Comparison of ENCODE assay signal across 7 cellular contexts in genomic region chr17:19645608-19646250, GRCh38. TPM values are rescaled to one million over a fixed set of nuclear protein-coding genes. Genes with fewer than 3 reads are reported as not detected.
DNase-seq lines count a peak whose midpoint lies in the region; ATAC-seq, FAIRE-seq and TF ChIP-seq lines count a peak whose summit lies in the region.

No MANE protein-coding gene starts in this region.

- WGBS in heart left ventricle, 4 donors = 45 to 49% (median 47%) methylated on average over 8 of the region's 8 CpGs

- TF ChIP-seq CTCF in heart left ventricle (IDR thresholded peaks at IDR 0.05) = peak; percentile 18 to 63 (median 46)

- TF ChIP-seq POLR2A in GM12891 (IDR thresholded peaks at IDR 0.05; ENCODE audit: low read depth, low read length) (no peak), heart left ventricle (IDR thresholded peaks at IDR 0.05) (no peak)

- peak overlapping the region in 1 of 12 donors; percentile 7 for H3K27ac ChIP-seq in heart left ventricle

- intact Hi-C loops in heart left ventricle (cut with DNase I) = loop anchor here (2.0 to 10.0 kb wide), 12 partner anchors 99 to 281 kb away; partner anchors contain the start of genes B9D1 (in 2 of the 10), ALDH3A1 (in 1 of the 10) and MAPK7 (in 1 of the 10)

- H3K9me3 ChIP-seq in heart left ventricle = no peaks in the 10 kb centered on the region

- H3K4me3 ChIP-seq in heart left ventricle = no peak overlapping the region

- peak; percentile 80 for FAIRE-seq in GM12891 (lab: Jason Lieb, UNC)

- no peak for ATAC-seq in heart left ventricle
- ATAC-seq in HG03565 (IDR thresholded peaks at IDR 0.05; ENCODE audit: unreplicated experiment) = no peak
- ATAC-seq in HG03342 (IDR thresholded peaks at IDR 0.05; ENCODE audit: unreplicated experiment) = no peak

- H3K4me1 ChIP-seq in heart left ventricle = peaks cover 0 to 36% (median 26%) of the 10 kb centered on the region in 12 donors

- H3K36me3 ChIP-seq in heart left ventricle = no peaks in the 10 kb centered on the region

- peak; percentile 30 for DNase-seq in GM12891 (ENCODE audit: insufficient read length, low spot score)
- peak; percentile 42 to 68 for DNase-seq in NOMO-1 (lab: John Stamatoyannopoulos, UW; ENCODE audit: unreplicated experiment in 2 of 2)
- DNase-seq in activated T-cell treated with anti-CD3 and anti-CD28 coated beads, Interleukin-2, amount 50 U/mL, for 1 hour = peak; percentile 56
- DNase-seq in heart left ventricle = peak in 1 of 5 donors; percentile 35
- peak; percentile 32 for DNase-seq in stimulated activated CD4-positive, alpha-beta T cell treated with anti-CD3 and anti-CD28 coated beads, Interleukin-12 subunit alpha, Interleukin-12 subunit beta, amount 100 ng/mL, for 4 hours

- H3K27me3 ChIP-seq in heart left ventricle = no peaks in the 10 kb centered on the region

TF ChIP-seq in GM12891, 5 proteins besides CTCF, POLR2A, EP300 and RAD21:
- TF ChIP-seq PAX5 (IDR thresholded peaks at IDR 0.05; ENCODE audit: insufficient read depth, low read length, severe bottlenecking) (no peak), SPI1 (IDR thresholded peaks at IDR 0.05; ENCODE audit: low read depth, low read length) (no peak), TAF1 (IDR thresholded peaks at IDR 0.05; ENCODE audit: low read depth, low read length) (no peak), POLR2AphosphoS5 (IDR thresholded peaks at IDR 0.05; ENCODE audit: low read depth, low read length) (no peak), POU2F2 (IDR thresholded peaks at IDR 0.05; ENCODE audit: low read depth, low read length) (no peak)

RNA-seq across cellular contexts. Expression of gene ALDH3A2, which starts 2.8 kb away (rescaled TPM):
- 20.8 TPM for polyA plus RNA-seq in GM12891 (2012; ENCODE audit: low read depth, missing spikeins)
- total RNA-seq in heart left ventricle = 100 to 1,000 TPM in 1 of 9 donors, 10 to 100 TPM in 8; 57.0 to 129 (median 83.2) TPM
- 10 to 100 TPM; 25.7 to 71.8 TPM for polyA plus RNA-seq in heart left ventricle
